In genomic region chr10:102720337-102720736, GRCh38 we compare ENCODE assay signal across 24 cellular contexts.
"Had no signal": no experiment of that assay in that cellular context is flagged by ENCODE, and none has a peak within 500 bp of the region (broad histone marks: within the 10 kb centered on the region; RNA-seq: fewer than 3 reads in every experiment).

No MANE protein-coding gene starts in this region.

- H3K27ac ChIP-seq: coronary artery, esophagus squamous epithelium, gastroesophageal sphincter, right atrium auricular region, VCaP had no signal

- H3K27me3 ChIP-seq: esophagus squamous epithelium, gastroesophageal sphincter, heart left ventricle, right atrium auricular region, thyroid gland had no signal

- H3K36me3 ChIP-seq: esophagus squamous epithelium, gastroesophageal sphincter, heart left ventricle, right atrium auricular region, thyroid gland had no signal

- FAIRE-seq: bronchial epithelial cell, keratinocyte had no signal

- H3K4me3 ChIP-seq: coronary artery, esophagus squamous epithelium, gastroesophageal sphincter, heart left ventricle, psoas muscle, right atrium auricular region, thyroid gland had no signal

- H3K9me3 ChIP-seq: esophagus squamous epithelium, gastroesophageal sphincter, psoas muscle, right atrium auricular region, thyroid gland had no signal

- DNase-seq: activated CD4-positive, alpha-beta T cell treated with anti-CD3 and anti-CD28 coated beads for 1 hour; activated CD4-positive, alpha-beta T cell treated with anti-CD3 and anti-CD28 coated beads, Interleukin-2, amount 50 U/mL, for 4 hours; activated CD8-positive, alpha-beta memory T cell treated with anti-CD3 and anti-CD28 coated beads for 24 hours; activated CD8-positive, alpha-beta memory T cell treated with anti-CD3 and anti-CD28 coated beads, Interleukin-2, amount 50 U/mL, for 4 hours; activated naive CD4-positive, alpha-beta T cell treated with Interleukin-2 at 50 U/mL for 16 hours; activated naive CD8-positive, alpha-beta T cell treated with anti-CD3 and anti-CD28 coated beads for 36 hours; activated T-cell treated with anti-CD3 and anti-CD28 coated beads, Interleukin-2, amount 50 U/mL, for 4 hours; cerebellar nuclear complex; esophagus squamous epithelium; heart left ventricle; left colon; mesendoderm; naive B cell; psoas muscle; stimulated activated CD4-positive, alpha-beta T cell treated with anti-CD3 and anti-CD28 coated beads, Interleukin-12 subunit alpha, Interleukin-12 subunit beta, amount 100 ng/mL, for 4 hours; stimulated activated CD4-positive, alpha-beta T cell treated with anti-CD3 and anti-CD28 coated beads, Interleukin-4, amount 100 ng/mL, for 4 hours; stimulated activated naive CD8-positive, alpha-beta T cell treated with anti-CD3 and anti-CD28 coated beads, Interleukin-15, Interleukin-2, amounts not matched to agents 100 U/mL and 50 U/mL, for 24 hours; thyroid gland had no signal

- ATAC-seq: activated T-cell treated with anti-CD3 and anti-CD28 coated beads, Interleukin-2, amount 50 U/mL, for 4 hours; gastroesophageal sphincter; heart left ventricle; left colon; psoas muscle; stimulated activated naive CD8-positive, alpha-beta T cell treated with anti-CD3 and anti-CD28 coated beads, Interleukin-15, Interleukin-2, amounts not matched to agents 100 U/mL and 50 U/mL, for 24 hours had no signal
